In genomic region chr10:5831446-5831782, GRCh38 we compare ENCODE assay signal across 23 cellular contexts.
"Had no signal": no experiment of that assay in that cellular context is flagged by ENCODE, and none has a peak within 500 bp of the region (broad histone marks: within the 10 kb centered on the region; RNA-seq: fewer than 3 reads in every experiment).

No MANE protein-coding gene starts in this region.

- H3K9me3 ChIP-seq: vagina had no signal

- H3K27me3 ChIP-seq: dorsolateral prefrontal cortex, vagina had no signal

- H3K4me1 ChIP-seq: vagina had no signal

- H3K9me3 Mint-ChIP-seq: activated naive CD4-positive, alpha-beta T cell treated with anti-CD3 and anti-CD28 coated beads, Interleukin-2, amount 50 U/mL, for 72 hours; activated T-cell treated with anti-CD3 and anti-CD28 coated beads, Interleukin-2, amount 50 U/mL, for 4 hours; activated T-helper 17 cell treated with anti-CD3 and anti-CD28 coated beads, Interleukin-2, amount 50 U/mL, for 72 hours; effector memory CD8-positive, alpha-beta T cell; nephron; stimulated activated naive CD8-positive, alpha-beta T cell treated with anti-CD3 and anti-CD28 coated beads, Interleukin-15, amount 100 ng/mL, for 72 hours; T-helper 2 cell treated with Interferon-gamma antibody and Interleukin-4, amounts not matched to agents 5 μg/mL and 100 μg/mL, for 36 hours; type B pancreatic cell had no signal

- H3K4me3 Mint-ChIP-seq: activated T-cell treated with anti-CD3 and anti-CD28 coated beads, Interleukin-2, amount 50 U/mL, for 4 hours; activated T-helper 17 cell treated with anti-CD3 and anti-CD28 coated beads, Interleukin-2, amount 50 U/mL, for 72 hours; effector memory CD8-positive, alpha-beta T cell; nephron; stimulated activated naive CD8-positive, alpha-beta T cell treated with anti-CD3 and anti-CD28 coated beads, Interleukin-15, amount 100 ng/mL, for 72 hours; T-helper 2 cell treated with Interferon-gamma antibody and Interleukin-4, amounts not matched to agents 5 μg/mL and 100 μg/mL, for 36 hours; type B pancreatic cell had no signal

- H3K27me3 Mint-ChIP-seq: activated T-helper 17 cell treated with anti-CD3 and anti-CD28 coated beads, Interleukin-2, amount 50 U/mL, for 72 hours; effector memory CD8-positive, alpha-beta T cell; stimulated activated naive CD8-positive, alpha-beta T cell treated with anti-CD3 and anti-CD28 coated beads, Interleukin-15, amount 100 ng/mL, for 72 hours; type B pancreatic cell had no signal

- H3K36me3 ChIP-seq: vagina had no signal

- H3K4me1 Mint-ChIP-seq: activated T-helper 17 cell treated with anti-CD3 and anti-CD28 coated beads, Interleukin-2, amount 50 U/mL, for 72 hours; stimulated activated naive CD8-positive, alpha-beta T cell treated with anti-CD3 and anti-CD28 coated beads, Interleukin-15, amount 100 ng/mL, for 72 hours had no signal

- H3K27ac Mint-ChIP-seq: activated T-helper 17 cell treated with anti-CD3 and anti-CD28 coated beads, Interleukin-2, amount 50 U/mL, for 72 hours; effector memory CD8-positive, alpha-beta T cell; nephron; T-helper 2 cell treated with Interferon-gamma antibody and Interleukin-4, amounts not matched to agents 5 μg/mL and 100 μg/mL, for 36 hours; type B pancreatic cell had no signal

- H3K4me3 ChIP-seq: coronary artery, dorsolateral prefrontal cortex, vagina had no signal

- ATAC-seq: activated T-cell treated with anti-CD3 and anti-CD28 coated beads, Interleukin-2, amount 50 U/mL, for 4 hours; activated T-helper 17 cell treated with anti-CD3 and anti-CD28 coated beads, Interleukin-2, amount 50 U/mL, for 72 hours; effector memory CD8-positive, alpha-beta T cell; left colon; right cardiac atrium; stimulated activated naive CD8-positive, alpha-beta T cell treated with anti-CD3 and anti-CD28 coated beads, Interleukin-15, amount 100 ng/mL, for 72 hours had no signal

- H3K36me3 Mint-ChIP-seq: activated naive CD4-positive, alpha-beta T cell treated with anti-CD3 and anti-CD28 coated beads, Interleukin-2, amount 50 U/mL, for 72 hours; type B pancreatic cell had no signal

- DNase-seq: activated CD4-positive, alpha-beta T cell treated with anti-CD3 and anti-CD28 coated beads for 4 hours; activated CD4-positive, alpha-beta T cell treated with anti-CD3 and anti-CD28 coated beads, Interleukin-2, amount 50 U/mL, for 4 hours; activated gamma-delta T cell treated with Interleukin-2 at 50 U/mL for 16 hours; activated T-cell treated with anti-CD3 and anti-CD28 coated beads, Interleukin-2, amount 50 U/mL, for 4 hours; cerebellar nuclear complex; effector memory CD8-positive, alpha-beta T cell; hippocampal formation; left colon; mammary epithelial cell; nucleus accumbens; right cardiac atrium; stimulated activated CD4-positive, alpha-beta T cell treated with anti-CD3 and anti-CD28 coated beads, Interleukin-2, amount 100 ng/mL, for 48 hours; stimulated activated naive CD8-positive, alpha-beta T cell treated with anti-CD3 and anti-CD28 coated beads, Interleukin-15, amount 100 ng/mL, for 72 hours; substantia nigra; T-helper 1 cell had no signal
